In the genomic region with DNA sequence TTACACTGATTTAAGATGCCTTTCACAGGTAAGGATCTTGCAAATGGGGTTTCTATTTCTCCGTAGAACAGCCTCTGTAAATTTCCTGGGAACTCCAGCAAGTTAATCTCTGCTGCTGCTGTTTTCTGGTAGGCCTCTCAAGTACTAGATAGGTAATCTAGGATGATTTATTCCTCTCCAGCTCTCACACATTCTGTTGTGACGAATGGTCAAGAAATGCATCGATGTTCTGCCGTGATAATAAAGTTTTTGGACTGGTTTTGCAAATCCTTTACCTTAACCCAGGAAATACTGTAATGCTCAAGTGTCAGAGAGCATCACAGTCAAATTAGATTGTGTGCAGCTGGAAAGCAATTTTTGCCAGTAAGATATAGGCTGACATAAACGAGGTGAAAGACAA, we compare ENCODE assay signal across 1 cellular context.
TF ChIP-seq lines count a peak whose summit lies in the region.

No MANE protein-coding gene starts in this region.

TF ChIP-seq in H1, 55 proteins besides CTCF, POLR2A, EP300 and RAD21:
- TF ChIP-seq CREB1 (IDR thresholded peaks at IDR 0.05) (no peak), HDAC6 (IDR thresholded peaks at IDR 0.05; ENCODE audit: low read depth, low read length) (no peak), POU5F1 (IDR thresholded peaks at IDR 0.05; ENCODE audit: low read depth, low read length) (no peak), MAFK (IDR thresholded peaks at IDR 0.05; ENCODE audit: low read depth, low read length) (no peak), CHD2 (IDR thresholded peaks at IDR 0.05; ENCODE audit: low read length) (no peak), SP2 (IDR thresholded peaks at IDR 0.05; ENCODE audit: low read length) (no peak), TBP (IDR thresholded peaks at IDR 0.05; ENCODE audit: low read depth, low read length) (no peak), SRF (IDR thresholded peaks at IDR 0.05; ENCODE audit: low read depth, low read length) (no peak), POLR2AphosphoS5 (IDR thresholded peaks at IDR 0.05; ENCODE audit: low read depth, low read length) (no peak), RBBP5 (IDR thresholded peaks at IDR 0.05; ENCODE audit: borderline replicate concordance, low read depth, low read length) (no peak), SUZ12 (IDR thresholded peaks at IDR 0.05; ENCODE audit: low read length) (no peak), EZH2 (IDR thresholded peaks at IDR 0.05; ENCODE audit: low read depth, low read length, severe bottlenecking) (no peak)
- TF ChIP-seq, protein P1, sequence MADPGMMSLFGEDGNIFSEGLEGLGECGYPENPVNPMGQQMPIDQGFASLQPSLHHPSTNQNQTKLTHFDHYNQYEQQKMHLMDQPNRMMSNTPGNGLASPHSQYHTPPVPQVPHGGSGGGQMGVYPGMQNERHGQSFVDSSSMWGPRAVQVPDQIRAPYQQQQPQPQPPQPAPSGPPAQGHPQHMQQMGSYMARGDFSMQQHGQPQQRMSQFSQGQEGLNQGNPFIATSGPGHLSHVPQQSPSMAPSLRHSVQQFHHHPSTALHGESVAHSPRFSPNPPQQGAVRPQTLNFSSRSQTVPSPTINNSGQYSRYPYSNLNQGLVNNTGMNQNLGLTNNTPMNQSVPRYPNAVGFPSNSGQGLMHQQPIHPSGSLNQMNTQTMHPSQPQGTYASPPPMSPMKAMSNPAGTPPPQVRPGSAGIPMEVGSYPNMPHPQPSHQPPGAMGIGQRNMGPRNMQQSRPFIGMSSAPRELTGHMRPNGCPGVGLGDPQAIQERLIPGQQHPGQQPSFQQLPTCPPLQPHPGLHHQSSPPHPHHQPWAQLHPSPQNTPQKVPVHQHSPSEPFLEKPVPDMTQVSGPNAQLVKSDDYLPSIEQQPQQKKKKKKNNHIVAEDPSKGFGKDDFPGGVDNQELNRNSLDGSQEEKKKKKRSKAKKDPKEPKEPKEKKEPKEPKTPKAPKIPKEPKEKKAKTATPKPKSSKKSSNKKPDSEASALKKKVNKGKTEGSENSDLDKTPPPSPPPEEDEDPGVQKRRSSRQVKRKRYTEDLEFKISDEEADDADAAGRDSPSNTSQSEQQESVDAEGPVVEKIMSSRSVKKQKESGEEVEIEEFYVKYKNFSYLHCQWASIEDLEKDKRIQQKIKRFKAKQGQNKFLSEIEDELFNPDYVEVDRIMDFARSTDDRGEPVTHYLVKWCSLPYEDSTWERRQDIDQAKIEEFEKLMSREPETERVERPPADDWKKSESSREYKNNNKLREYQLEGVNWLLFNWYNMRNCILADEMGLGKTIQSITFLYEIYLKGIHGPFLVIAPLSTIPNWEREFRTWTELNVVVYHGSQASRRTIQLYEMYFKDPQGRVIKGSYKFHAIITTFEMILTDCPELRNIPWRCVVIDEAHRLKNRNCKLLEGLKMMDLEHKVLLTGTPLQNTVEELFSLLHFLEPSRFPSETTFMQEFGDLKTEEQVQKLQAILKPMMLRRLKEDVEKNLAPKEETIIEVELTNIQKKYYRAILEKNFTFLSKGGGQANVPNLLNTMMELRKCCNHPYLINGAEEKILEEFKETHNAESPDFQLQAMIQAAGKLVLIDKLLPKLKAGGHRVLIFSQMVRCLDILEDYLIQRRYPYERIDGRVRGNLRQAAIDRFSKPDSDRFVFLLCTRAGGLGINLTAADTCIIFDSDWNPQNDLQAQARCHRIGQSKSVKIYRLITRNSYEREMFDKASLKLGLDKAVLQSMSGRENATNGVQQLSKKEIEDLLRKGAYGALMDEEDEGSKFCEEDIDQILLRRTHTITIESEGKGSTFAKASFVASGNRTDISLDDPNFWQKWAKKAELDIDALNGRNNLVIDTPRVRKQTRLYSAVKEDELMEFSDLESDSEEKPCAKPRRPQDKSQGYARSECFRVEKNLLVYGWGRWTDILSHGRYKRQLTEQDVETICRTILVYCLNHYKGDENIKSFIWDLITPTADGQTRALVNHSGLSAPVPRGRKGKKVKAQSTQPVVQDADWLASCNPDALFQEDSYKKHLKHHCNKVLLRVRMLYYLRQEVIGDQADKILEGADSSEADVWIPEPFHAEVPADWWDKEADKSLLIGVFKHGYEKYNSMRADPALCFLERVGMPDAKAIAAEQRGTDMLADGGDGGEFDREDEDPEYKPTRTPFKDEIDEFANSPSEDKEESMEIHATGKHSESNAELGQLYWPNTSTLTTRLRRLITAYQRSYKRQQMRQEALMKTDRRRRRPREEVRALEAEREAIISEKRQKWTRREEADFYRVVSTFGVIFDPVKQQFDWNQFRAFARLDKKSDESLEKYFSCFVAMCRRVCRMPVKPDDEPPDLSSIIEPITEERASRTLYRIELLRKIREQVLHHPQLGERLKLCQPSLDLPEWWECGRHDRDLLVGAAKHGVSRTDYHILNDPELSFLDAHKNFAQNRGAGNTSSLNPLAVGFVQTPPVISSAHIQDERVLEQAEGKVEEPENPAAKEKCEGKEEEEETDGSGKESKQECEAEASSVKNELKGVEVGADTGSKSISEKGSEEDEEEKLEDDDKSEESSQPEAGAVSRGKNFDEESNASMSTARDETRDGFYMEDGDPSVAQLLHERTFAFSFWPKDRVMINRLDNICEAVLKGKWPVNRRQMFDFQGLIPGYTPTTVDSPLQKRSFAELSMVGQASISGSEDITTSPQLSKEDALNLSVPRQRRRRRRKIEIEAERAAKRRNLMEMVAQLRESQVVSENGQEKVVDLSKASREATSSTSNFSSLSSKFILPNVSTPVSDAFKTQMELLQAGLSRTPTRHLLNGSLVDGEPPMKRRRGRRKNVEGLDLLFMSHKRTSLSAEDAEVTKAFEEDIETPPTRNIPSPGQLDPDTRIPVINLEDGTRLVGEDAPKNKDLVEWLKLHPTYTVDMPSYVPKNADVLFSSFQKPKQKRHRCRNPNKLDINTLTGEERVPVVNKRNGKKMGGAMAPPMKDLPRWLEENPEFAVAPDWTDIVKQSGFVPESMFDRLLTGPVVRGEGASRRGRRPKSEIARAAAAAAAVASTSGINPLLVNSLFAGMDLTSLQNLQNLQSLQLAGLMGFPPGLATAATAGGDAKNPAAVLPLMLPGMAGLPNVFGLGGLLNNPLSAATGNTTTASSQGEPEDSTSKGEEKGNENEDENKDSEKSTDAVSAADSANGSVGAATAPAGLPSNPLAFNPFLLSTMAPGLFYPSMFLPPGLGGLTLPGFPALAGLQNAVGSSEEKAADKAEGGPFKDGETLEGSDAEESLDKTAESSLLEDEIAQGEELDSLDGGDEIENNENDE (IDR thresholded peaks at IDR 0.05; ENCODE audit: insufficient replicate concordance, low read length), result no peak
- TF ChIP-seq, protein P2, sequence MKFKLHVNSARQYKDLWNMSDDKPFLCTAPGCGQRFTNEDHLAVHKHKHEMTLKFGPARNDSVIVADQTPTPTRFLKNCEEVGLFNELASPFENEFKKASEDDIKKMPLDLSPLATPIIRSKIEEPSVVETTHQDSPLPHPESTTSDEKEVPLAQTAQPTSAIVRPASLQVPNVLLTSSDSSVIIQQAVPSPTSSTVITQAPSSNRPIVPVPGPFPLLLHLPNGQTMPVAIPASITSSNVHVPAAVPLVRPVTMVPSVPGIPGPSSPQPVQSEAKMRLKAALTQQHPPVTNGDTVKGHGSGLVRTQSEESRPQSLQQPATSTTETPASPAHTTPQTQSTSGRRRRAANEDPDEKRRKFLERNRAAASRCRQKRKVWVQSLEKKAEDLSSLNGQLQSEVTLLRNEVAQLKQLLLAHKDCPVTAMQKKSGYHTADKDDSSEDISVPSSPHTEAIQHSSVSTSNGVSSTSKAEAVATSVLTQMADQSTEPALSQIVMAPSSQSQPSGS (IDR thresholded peaks at IDR 0.05; ENCODE audit: low read length), result no peak
